Comparison of ENCODE assay signal across 11 cellular contexts in genomic region chr12:56308714-56309113, GRCh38. TPM values are rescaled to one million over a fixed set of nuclear protein-coding genes. Genes with fewer than 3 reads are reported as not detected.
"Had no signal": no experiment of that assay in that cellular context is flagged by ENCODE, and none has a peak within 500 bp of the region (broad histone marks: within the 10 kb centered on the region; RNA-seq: fewer than 3 reads in every experiment).

No MANE protein-coding gene starts in this region.

- H3K27ac ChIP-seq: GM23248, HL-60 had no signal

- H3K9me3 ChIP-seq: HAP-1 had no signal

- H3K4me1 ChIP-seq: HAP-1 had no signal

- H3K4me3 Mint-ChIP-seq: HFFc6 had no signal

- ATAC-seq: HCT116 had no signal

- H2AFZ ChIP-seq: GM23248 had no signal

- H3K9ac ChIP-seq: GM23248 had no signal

- H3K27ac Mint-ChIP-seq: HFFc6 had no signal

- H3K4me3 ChIP-seq: GM23248, HAP-1 had no signal

- H3K9me3 Mint-ChIP-seq: HFFc6 had no signal

- DNase-seq: GM23248, GOT3, H7, HFFc6, IMR-90, KBM-7 had no signal

RNA-seq across cellular contexts. Expression of gene IL23A, which starts 30.0 kb away (rescaled TPM):
- total RNA-seq: GM23248, H4, HT1080, IMR-90 had no signal
